8 cellular contexts compared by ENCODE assay signal in the genomic region with DNA sequence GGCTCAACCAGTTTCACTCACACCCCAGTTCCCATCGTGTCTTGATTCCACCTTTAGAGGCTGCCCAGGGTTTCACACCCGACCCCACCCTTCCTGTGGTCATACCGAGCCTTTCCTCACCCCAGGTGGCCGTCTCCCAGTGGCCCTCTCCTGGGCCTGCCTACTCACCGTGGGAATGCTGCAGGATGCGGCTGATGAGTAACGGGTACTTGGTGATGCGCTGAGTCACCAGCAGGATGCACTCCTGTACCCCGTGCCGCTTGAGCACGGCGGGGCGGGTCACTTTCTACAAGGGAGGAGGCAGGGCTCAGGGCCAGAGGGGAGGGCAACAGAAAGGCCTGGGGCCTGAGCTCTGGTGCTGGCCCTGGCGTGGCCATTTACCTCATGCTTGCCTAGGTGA. TPM values are rescaled to one million over a fixed set of nuclear protein-coding genes. Genes with fewer than 3 reads are reported as not detected.
DNase-seq lines count a peak whose midpoint lies in the region; ATAC-seq and TF ChIP-seq lines count a peak whose summit lies in the region.

No MANE protein-coding gene starts in this region.

- peaks cover 30% of the 10 kb centered on the region for H3K4me1 Mint-ChIP-seq in stimulated activated naive CD8-positive, alpha-beta T cell treated with anti-CD3 and anti-CD28 coated beads, Interleukin-15, Interleukin-2, amounts not matched to agents 100 ng/mL and 50 ng/mL, for 24 hours (ENCODE audit: low read depth)
- peaks cover 54% of the 10 kb centered on the region for H3K4me1 Mint-ChIP-seq in activated CD4-positive, alpha-beta memory T cell treated with anti-CD3 and anti-CD28 coated beads, Interleukin-2, amount 10 ng/mL, durations not matched to agents 7 days and 5 days

- H3K4me1 ChIP-seq in smooth muscle cell (ENCODE audit: low read depth) (peaks cover 4% of the 10 kb centered on the region), testis (peaks cover 12% of the 10 kb centered on the region)

- H3K79me2 ChIP-seq in smooth muscle cell (ENCODE audit: low read depth), result peaks cover 15% of the 10 kb centered on the region

- H3K9ac ChIP-seq in smooth muscle cell (ENCODE audit: low read depth), result no peak overlapping the region

- POLR2A ChIA-PET in activated CD4-positive, alpha-beta memory T cell treated with anti-CD3 and anti-CD28 coated beads, Interleukin-2, amount 10 ng/mL, durations not matched to agents 7 days and 5 days (lab: Charles Lee), result interaction anchor here (0.6 to 4.8 kb wide), 4 partner anchors 16 to 28 kb away, joined by 3 to 38 read pairs (median 5); a partner anchor contains a TSS

- H3K4me2 ChIP-seq in smooth muscle cell, result no peak overlapping the region

- no peak for ATAC-seq in stimulated activated naive CD8-positive, alpha-beta T cell treated with anti-CD3 and anti-CD28 coated beads, Interleukin-15, Interleukin-2, amounts not matched to agents 100 U/mL and 50 U/mL, for 24 hours

- H3K27me3 Mint-ChIP-seq in stimulated activated naive CD8-positive, alpha-beta T cell treated with anti-CD3 and anti-CD28 coated beads, Interleukin-15, Interleukin-2, amounts not matched to agents 100 ng/mL and 50 ng/mL, for 24 hours, result no peaks in the 10 kb centered on the region
- H3K27me3 Mint-ChIP-seq in activated CD4-positive, alpha-beta memory T cell treated with anti-CD3 and anti-CD28 coated beads, Interleukin-2, amount 10 ng/mL, durations not matched to agents 7 days and 5 days, result no peaks in the 10 kb centered on the region

- peaks cover 74% of the 10 kb centered on the region for H3K36me3 Mint-ChIP-seq in stimulated activated naive CD8-positive, alpha-beta T cell treated with anti-CD3 and anti-CD28 coated beads, Interleukin-15, Interleukin-2, amounts not matched to agents 100 ng/mL and 50 ng/mL, for 24 hours (ENCODE audit: low read depth)
- H3K36me3 Mint-ChIP-seq in activated CD4-positive, alpha-beta memory T cell treated with anti-CD3 and anti-CD28 coated beads, Interleukin-2, amount 10 ng/mL, durations not matched to agents 7 days and 5 days (ENCODE audit: low read depth), result peaks cover 83% of the 10 kb centered on the region

- no peaks in the 10 kb centered on the region for H3F3A ChIP-seq in smooth muscle cell (ENCODE audit: low read depth)

- H3K27ac ChIP-seq in smooth muscle cell (ENCODE audit: low read depth), result peak overlapping the region; percentile 53
- no peak overlapping the region for H3K27ac ChIP-seq in testis

- 40% methylated on average over 14 of the region's 14 CpGs for WGBS in smooth muscle cell (ENCODE audit: low lambda C conversion rate)
- 76 to 80% methylated on average over 5 to 14 of the region's 14 CpGs for WGBS in testis, 2 donors

- H4K20me1 ChIP-seq in smooth muscle cell (ENCODE audit: low read depth), result peaks cover 59% of the 10 kb centered on the region

- no peak overlapping the region for H2AFZ ChIP-seq in smooth muscle cell (ENCODE audit: low read depth)

- TF ChIP-seq POLR2A in testis (IDR thresholded peaks at IDR 0.05), result no peak

- H3K36me3 ChIP-seq in smooth muscle cell (ENCODE audit: low read depth) (peaks cover 6% of the 10 kb centered on the region), testis (ENCODE audit: low read depth, missing control alignments) (no peaks in the 10 kb centered on the region)

- H3K9me3 ChIP-seq in smooth muscle cell (replicated peaks; ENCODE audit: low read depth), result no peaks in the 10 kb centered on the region
- H3K9me3 ChIP-seq in testis, result no peaks in the 10 kb centered on the region

- H3K9me3 Mint-ChIP-seq in stimulated activated naive CD8-positive, alpha-beta T cell treated with anti-CD3 and anti-CD28 coated beads, Interleukin-15, Interleukin-2, amounts not matched to agents 100 ng/mL and 50 ng/mL, for 24 hours, result no peaks in the 10 kb centered on the region
- H3K9me3 Mint-ChIP-seq in activated CD4-positive, alpha-beta memory T cell treated with anti-CD3 and anti-CD28 coated beads, Interleukin-2, amount 10 ng/mL, durations not matched to agents 7 days and 5 days, result no peaks in the 10 kb centered on the region

- no peaks in the 10 kb centered on the region for H3K27me3 ChIP-seq in smooth muscle cell (ENCODE audit: low read depth)
- H3K27me3 ChIP-seq in testis, result no peaks in the 10 kb centered on the region

- TF ChIP-seq CTCF in smooth muscle cell (IDR thresholded peaks at IDR 0.05; ENCODE audit: borderline replicate concordance, insufficient read depth, poor library complexity, severe bottlenecking) (peak; percentile 16), testis (IDR thresholded peaks at IDR 0.05) (no peak)

- H3K4me3 ChIP-seq in smooth muscle cell, result no peak overlapping the region
- H3K4me3 ChIP-seq in testis, result no peak overlapping the region

- intact Hi-C loops in head of caudate nucleus (cut with DNase I) (no loop called here), testis (cut with DNase I; ENCODE audit: low total_unique reads) (no loop called here)

- no peak overlapping the region for H3K4me3 Mint-ChIP-seq in stimulated activated naive CD8-positive, alpha-beta T cell treated with anti-CD3 and anti-CD28 coated beads, Interleukin-15, Interleukin-2, amounts not matched to agents 100 ng/mL and 50 ng/mL, for 24 hours
- no peak overlapping the region for H3K4me3 Mint-ChIP-seq in activated CD4-positive, alpha-beta memory T cell treated with anti-CD3 and anti-CD28 coated beads, Interleukin-2, amount 10 ng/mL, durations not matched to agents 7 days and 5 days

- peak overlapping the region; percentile 13 for H3K27ac Mint-ChIP-seq in stimulated activated naive CD8-positive, alpha-beta T cell treated with anti-CD3 and anti-CD28 coated beads, Interleukin-15, Interleukin-2, amounts not matched to agents 100 ng/mL and 50 ng/mL, for 24 hours
- H3K27ac Mint-ChIP-seq in activated CD4-positive, alpha-beta memory T cell treated with anti-CD3 and anti-CD28 coated beads, Interleukin-2, amount 10 ng/mL, durations not matched to agents 7 days and 5 days, result peak overlapping the region; percentile 89

- DNase-seq in stimulated activated naive CD8-positive, alpha-beta T cell treated with anti-CD3 and anti-CD28 coated beads, Interleukin-15, Interleukin-2, amounts not matched to agents 100 U/mL and 50 U/mL, for 24 hours, result no peak
- peak; percentile 62 for DNase-seq in activated CD4-positive, alpha-beta memory T cell treated with anti-CD3 and anti-CD28 coated beads, Interleukin-2, amount 10 ng/mL, durations not matched to agents 7 days and 5 days
- DNase-seq in head of caudate nucleus (peak in 40 of 42 donors; percentile 51 to 89 (median 72)), smooth muscle cell (lab: John Stamatoyannopoulos, UW; ENCODE audit: unreplicated experiment) (no peak), testis (no peak), pons (ENCODE audit: low spot score) (no peak), NCI-H524 treated with DMSO at 0.1 percent for 48 hours (lab: John Stamatoyannopoulos, UW) (no peak)

- CTCF ChIA-PET in activated CD4-positive, alpha-beta memory T cell treated with anti-CD3 and anti-CD28 coated beads, Interleukin-2, amount 10 ng/mL, durations not matched to agents 7 days and 5 days (lab: Charles Lee), result interaction anchor here (0.5 to 3.8 kb wide), 5 partner anchors 16 to 31 kb away, joined by 3 to 15 read pairs (median 4); a partner anchor contains a TSS

RNA-seq across cellular contexts. Expression of a gene that starts 16.4 kb away (rescaled TPM):
- total RNA-seq in activated CD4-positive, alpha-beta memory T cell treated with anti-CD3 and anti-CD28 coated beads, Interleukin-2, amount 10 ng/mL, durations not matched to agents 7 days and 5 days, result 100 to 1,000 TPM; 159 to 164 TPM
- total RNA-seq in smooth muscle cell, result 30.2 and 58.0 TPM in 2 replicates
- polyA plus RNA-seq in smooth muscle cell, result 21.0 and 24.2 TPM in 2 replicates
- total RNA-seq in testis, result 100 to 1,000 TPM in 1 of 2 donors, 10 to 100 TPM in 1; 56.6 to 124 TPM
- polyA plus RNA-seq in testis (ENCODE audit: insufficient read depth, low read depth, low replicate concordance), result 88.8 TPM

RNA-seq across cellular contexts. Expression of a gene that starts 20.5 kb away (rescaled TPM):
- not detected for total RNA-seq in activated CD4-positive, alpha-beta memory T cell treated with anti-CD3 and anti-CD28 coated beads, Interleukin-2, amount 10 ng/mL, durations not matched to agents 7 days and 5 days
- total RNA-seq in smooth muscle cell, result not detected in 2 replicates
- 0.66 and 1.5 TPM in 2 replicates for polyA plus RNA-seq in smooth muscle cell
- 1 to 10 TPM in 1 of 2 donors, under 1 TPM in 1; 0.37 to 1.1 TPM for total RNA-seq in testis
- not detected for polyA plus RNA-seq in testis (ENCODE audit: insufficient read depth, low read depth, low replicate concordance)

RNA-seq across cellular contexts. Expression of a gene that starts 27.7 kb away (rescaled TPM):
- 10 to 100 TPM; 63.8 to 71.4 TPM for total RNA-seq in activated CD4-positive, alpha-beta memory T cell treated with anti-CD3 and anti-CD28 coated beads, Interleukin-2, amount 10 ng/mL, durations not matched to agents 7 days and 5 days
- total RNA-seq in smooth muscle cell, result 35.6 and 41.7 TPM in 2 replicates
- 14.9 and 18.3 TPM in 2 replicates for polyA plus RNA-seq in smooth muscle cell
- total RNA-seq in testis, result 10 to 100 TPM; 84.5 to 95.3 TPM
- 45.5 TPM for polyA plus RNA-seq in testis (ENCODE audit: insufficient read depth, low read depth, low replicate concordance)

RNA-seq across cellular contexts. Expression of a gene that starts 50.8 kb away (rescaled TPM):
- total RNA-seq in activated CD4-positive, alpha-beta memory T cell treated with anti-CD3 and anti-CD28 coated beads, Interleukin-2, amount 10 ng/mL, durations not matched to agents 7 days and 5 days, result 10 to 100 TPM; 25.0 to 30.9 TPM
- total RNA-seq in smooth muscle cell (59.6 and 65.3 TPM in 2 replicates), testis (10 to 100 TPM; 26.1 to 31.1 TPM)
- polyA plus RNA-seq in smooth muscle cell (63.6 and 64.4 TPM in 2 replicates), testis (ENCODE audit: insufficient read depth, low read depth, low replicate concordance) (25.7 TPM)

RNA-seq across cellular contexts. Expression of a gene that starts 58.8 kb away (rescaled TPM):
- total RNA-seq in activated CD4-positive, alpha-beta memory T cell treated with anti-CD3 and anti-CD28 coated beads, Interleukin-2, amount 10 ng/mL, durations not matched to agents 7 days and 5 days, result 100 to 1,000 TPM; 262 to 268 TPM
- total RNA-seq in smooth muscle cell, result 452 and 457 TPM in 2 replicates
- 408 and 447 TPM in 2 replicates for polyA plus RNA-seq in smooth muscle cell
- total RNA-seq in testis, result 100 to 1,000 TPM; 170 to 216 TPM
- 289 TPM for polyA plus RNA-seq in testis (ENCODE audit: insufficient read depth, low read depth, low replicate concordance)

Comparison
In these comparisons a context has a peak if more than half of its experiments do, and no peak if none do; other contexts are left out.
1. DNase-seq: peak in activated CD4-positive, alpha-beta memory T cell treated with anti-CD3 and anti-CD28 coated beads, Interleukin-2, amount 10 ng/mL, durations not matched to agents 7 days and 5 days (single experiment) and head of caudate nucleus (40 of 42); none in stimulated activated naive CD8-positive, alpha-beta T cell treated with anti-CD3 and anti-CD28 coated beads, Interleukin-15, Interleukin-2, amounts not matched to agents 100 U/mL and 50 U/mL, for 24 hours (single experiment), smooth muscle cell (single experiment), testis (single experiment), pons (single experiment) and NCI-H524 treated with DMSO at 0.1 percent for 48 hours (single experiment).